ENCODE assay signal across 23 cellular contexts in the genomic region with DNA sequence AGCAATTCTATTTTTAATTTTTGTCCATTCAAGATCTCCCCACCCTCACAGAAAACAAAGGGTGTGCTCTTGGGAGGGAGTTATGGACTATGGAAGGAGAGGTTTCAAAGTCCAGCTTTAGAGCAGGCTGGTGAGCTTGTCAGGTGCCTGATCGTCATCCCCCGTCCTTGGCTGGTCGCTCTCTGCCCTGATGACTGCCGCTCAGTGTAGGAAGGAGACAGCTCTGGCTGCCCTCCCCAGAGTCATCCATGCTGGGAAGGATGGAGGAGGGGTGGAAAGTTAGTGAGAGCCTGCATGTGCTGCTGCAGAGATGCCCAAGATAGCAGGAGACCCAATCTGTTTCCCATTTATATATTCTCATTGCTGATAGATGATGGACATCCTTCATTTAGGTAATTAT.
DNase-seq lines count a peak whose midpoint lies in the region; ATAC-seq and TF ChIP-seq lines count a peak whose summit lies in the region.
"Had no signal": no experiment of that assay in that cellular context is flagged by ENCODE, and none has a peak within 500 bp of the region (broad histone marks: within the 10 kb centered on the region; RNA-seq: fewer than 3 reads in every experiment).

No MANE protein-coding gene starts in this region.

- H3K27me3 Mint-ChIP-seq in H9 (ENCODE audit: low read depth): no peaks in the 10 kb centered on the region
- H3K27me3 Mint-ChIP-seq: activated CD4-positive, alpha-beta T cell treated with anti-CD3 and anti-CD28 coated beads for 36 hours; CD4-positive, alpha-beta T cell; naive B cell; progenitor cell of endocrine pancreas; stimulated activated naive CD8-positive, alpha-beta T cell treated with anti-CD3 and anti-CD28 coated beads, Interleukin-15, amount 100 ng/mL, for 72 hours had no signal

- peaks cover 11 to 55% (median 53%) of the 10 kb centered on the region in 3 experiments for H3K36me3 Mint-ChIP-seq in H9 (ENCODE audit: insufficient read depth in 1 of 3, low read depth in 3 of 3)

- DNase-seq in H9 (no peak), caudate nucleus (lab: John Stamatoyannopoulos, UW) (peak in 56 of 61 donors; percentile 7 to 87 (median 58)), left colon (peak; percentile 64 to 82), pons (ENCODE audit: low spot score) (peak; percentile 94), NCI-H526 (lab: John Stamatoyannopoulos, UW) (no peak), upper lobe of right lung (no peak), 8988T (no peak)
- DNase-seq: ACHN; activated CD4-positive, alpha-beta T cell treated with anti-CD3 and anti-CD28 coated beads for 36 hours; CD4-positive, alpha-beta T cell; foreskin melanocyte; naive B cell; NCI-H1092; NCI-H2107; NCI-H524; stimulated activated CD4-positive, alpha-beta T cell treated with anti-CD3 and anti-CD28 coated beads, Interleukin-2, amount 100 ng/mL, for 48 hours; stimulated activated naive CD8-positive, alpha-beta T cell treated with anti-CD3 and anti-CD28 coated beads, Interleukin-15, amount 100 ng/mL, for 72 hours; SW 1271 had no signal

- H4K91ac ChIP-seq in H9 (ENCODE audit: insufficient read length, low read depth, low read length): no peak overlapping the region

- ATAC-seq in left colon (peak; percentile 91), upper lobe of right lung (no peak), HG03196 (IDR thresholded peaks at IDR 0.05; ENCODE audit: unreplicated experiment) (no peak)
- ATAC-seq: activated CD4-positive, alpha-beta T cell treated with anti-CD3 and anti-CD28 coated beads for 36 hours; stimulated activated naive CD8-positive, alpha-beta T cell treated with anti-CD3 and anti-CD28 coated beads, Interleukin-15, amount 100 ng/mL, for 72 hours had no signal

- no peak overlapping the region for H2BK20ac ChIP-seq in H9 (ENCODE audit: low read depth, low read length, poor library complexity, severe bottlenecking)

- H3K23ac ChIP-seq in H9 (ENCODE audit: insufficient read length, low read depth, low read length): no peak overlapping the region

- H3K4me1 Mint-ChIP-seq in H9: peaks cover 12 to 26% of the 10 kb centered on the region in 2 experiments

- no peaks in the 10 kb centered on the region for H4K20me1 ChIP-seq in H9 (ENCODE audit: control insufficient read depth, insufficient read depth, insufficient read length)

- no peak overlapping the region for H3K9ac ChIP-seq in H9 (ENCODE audit: extremely low read depth, insufficient read length, low read length)

- H3K27ac Mint-ChIP-seq in H9: peak overlapping the region; percentile 5 to 63 (median 53); a peak in 4 of 7 replicates
- H3K27ac Mint-ChIP-seq: activated CD4-positive, alpha-beta T cell treated with anti-CD3 and anti-CD28 coated beads for 36 hours; CD4-positive, alpha-beta T cell; progenitor cell of endocrine pancreas had no signal

- H3K14ac ChIP-seq in H9 (ENCODE audit: insufficient read depth, low read length): no peak overlapping the region

- H3K4ac ChIP-seq in H9 (ENCODE audit: low read depth, low read length): no peak overlapping the region

- no peaks in the 10 kb centered on the region for H3K23me2 ChIP-seq in H9 (ENCODE audit: insufficient read length, low read depth, low read length, poor library complexity, severe bottlenecking)

- no peak overlapping the region for H2BK120ac ChIP-seq in H9 (ENCODE audit: low read depth, low read length, poor library complexity, severe bottlenecking)

- H3K9me3 ChIP-seq in H9 (ENCODE audit: control insufficient read depth, low read depth, low read length): no peaks in the 10 kb centered on the region
- H3K9me3 ChIP-seq in upper lobe of right lung: no peaks in the 10 kb centered on the region
- H3K9me3 ChIP-seq: vagina had no signal

- intact Hi-C loops in left colon (cut with DNase I, micrococcal nuclease): no loop called here
- intact Hi-C loops in upper lobe of right lung (cut with DNase I): no loop called here

- H3T11ph ChIP-seq in H9 (ENCODE audit: low read length): no peak overlapping the region

- no peak overlapping the region for H3K4me3 Mint-ChIP-seq in H9
- H3K4me3 Mint-ChIP-seq: activated CD4-positive, alpha-beta T cell treated with anti-CD3 and anti-CD28 coated beads for 36 hours; CD4-positive, alpha-beta T cell; naive B cell; stimulated activated naive CD8-positive, alpha-beta T cell treated with anti-CD3 and anti-CD28 coated beads, Interleukin-15, amount 100 ng/mL, for 72 hours had no signal

- H2BK12ac ChIP-seq in H9 (ENCODE audit: insufficient read length, low read depth, low read length): no peak overlapping the region

- H2AK5ac ChIP-seq in H9 (ENCODE audit: insufficient read length, low read length): no peak overlapping the region

- TF ChIP-seq CTCF in H9 (conservative IDR thresholded peaks at IDR 0.05) (no peak), upper lobe of right lung (IDR thresholded peaks at IDR 0.05) (no peak)

- H3K27me3 ChIP-seq in H9 (ENCODE audit: insufficient read depth, low read length): no peaks in the 10 kb centered on the region
- no peaks in the 10 kb centered on the region for H3K27me3 ChIP-seq in upper lobe of right lung
- H3K27me3 ChIP-seq: vagina had no signal

- no peak overlapping the region for H4K8ac ChIP-seq in H9 (replicated peaks; ENCODE audit: insufficient read length, low read depth, low read length)

- no peaks in the 10 kb centered on the region for H3K36me3 ChIP-seq in upper lobe of right lung
- H3K36me3 ChIP-seq: vagina had no signal

- no peak overlapping the region for H3K18ac ChIP-seq in H9 (ENCODE audit: insufficient read length, low read depth, low read length)

- H3K4me1 ChIP-seq in H9 (ENCODE audit: insufficient read depth, low read length) (no peaks in the 10 kb centered on the region), upper lobe of right lung (no peaks in the 10 kb centered on the region)
- H3K4me1 ChIP-seq: vagina had no signal

- no peaks in the 10 kb centered on the region for H3K79me2 ChIP-seq in H9 (ENCODE audit: insufficient read depth, low read length)

- no peak overlapping the region for H3K27ac ChIP-seq in H9 (ENCODE audit: insufficient read length, low read depth, low read length)
- H3K27ac ChIP-seq in caudate nucleus (ENCODE audit: low read depth, low read length): peak overlapping the region; percentile 82
- no peak overlapping the region for H3K27ac ChIP-seq in upper lobe of right lung
- H3K27ac ChIP-seq: RWPE1, skin epidermis, vagina had no signal

- H4K5ac ChIP-seq in H9 (ENCODE audit: insufficient read length, low read depth, low read length): peak overlapping the region; percentile 34

- H3K4me2 ChIP-seq in H9 (ENCODE audit: insufficient read depth, insufficient read length, low read length): no peak overlapping the region

- H3K9me3 Mint-ChIP-seq in H9: no peaks in the 10 kb centered on the region
- H3K9me3 Mint-ChIP-seq: CD4-positive, alpha-beta T cell; naive B cell; stimulated activated naive CD8-positive, alpha-beta T cell treated with anti-CD3 and anti-CD28 coated beads, Interleukin-15, amount 100 ng/mL, for 72 hours had no signal

- no peak overlapping the region for H3K56ac ChIP-seq in H9 (ENCODE audit: insufficient read length, low read depth, low read length)

- no CpG with 5 or more reads among the region's 4 CpGs for WGBS in H9 (ENCODE audit: extremely low coverage, insufficient read length, low lambda C conversion rate)

- H2BK15ac ChIP-seq in H9 (ENCODE audit: low read depth, low read length): no peak overlapping the region

- no peak overlapping the region for H2AFZ ChIP-seq in H9 (ENCODE audit: low read length)

- no peak overlapping the region for H3K4me3 ChIP-seq in upper lobe of right lung
- H3K4me3 ChIP-seq: skin epidermis, vagina had no signal

- H2BK5ac ChIP-seq in H9 (ENCODE audit: insufficient read length, low read length): no peak overlapping the region

- no peaks in the 10 kb centered on the region for H3K79me1 ChIP-seq in H9 (ENCODE audit: insufficient read depth, low read depth, low read length, poor library complexity, severe bottlenecking)

Comparison
In these comparisons a context has a peak if more than half of its experiments do, and no peak if none do; other contexts are left out.
1. DNase-seq: peak in caudate nucleus (56 of 61), left colon (2 of 2) and pons (single experiment); none in H9 (single experiment), NCI-H526 (0 of 2), upper lobe of right lung (single experiment) and 8988T (single experiment).